In genomic region chr6:165939047-165939446, GRCh38 we compare ENCODE assay signal across 30 cellular contexts.
"Had no signal": no experiment of that assay in that cellular context is flagged by ENCODE, and none has a peak within 500 bp of the region (broad histone marks: within the 10 kb centered on the region; RNA-seq: fewer than 3 reads in every experiment).

No MANE protein-coding gene starts in this region.

- H3K27ac ChIP-seq: adrenal gland, body of pancreas, brain microvascular endothelial cell, breast epithelium, VCaP had no signal

- H3K4me3 ChIP-seq: adrenal gland, body of pancreas, breast epithelium had no signal

- H3K27me3 ChIP-seq: adrenal gland, body of pancreas, brain microvascular endothelial cell, breast epithelium had no signal

- DNase-seq: activated B cell treated with CpG ODN at 0.5 μM for 24 hours; activated CD4-positive, alpha-beta memory T cell treated with anti-CD3 and anti-CD28 coated beads for 36 hours; activated CD4-positive, alpha-beta T cell treated with anti-CD3 and anti-CD28 coated beads for 4 hours; activated CD4-positive, alpha-beta T cell treated with anti-CD3 and anti-CD28 coated beads, Interleukin-2, amount 10 ng/mL, durations not matched to agents 24 days and 14 days; activated CD4-positive, alpha-beta T cell treated with anti-CD3 and anti-CD28 coated beads, Interleukin-2, amount 50 U/mL, for 1 hour; activated CD4-positive, alpha-beta T cell treated with anti-CD3 and anti-CD28 coated beads, Interleukin-2, amount 50 U/mL, for 4 hours; activated CD4-positive, CD25-positive, alpha-beta regulatory T cell treated with anti-CD3 and anti-CD28 coated beads, Interleukin-2, amount 50 U/mL, for 72 hours; activated CD8-positive, alpha-beta memory T cell treated with anti-CD3 and anti-CD28 coated beads, Interleukin-2, amount 50 U/mL, for 4 hours; activated CD8-positive, alpha-beta T cell treated with anti-CD3 and anti-CD28 coated beads for 36 hours; activated effector memory CD4-positive, alpha-beta T cell treated with anti-CD3 and anti-CD28 coated beads, Interleukin-2, amount 50 U/mL, for 16 hours; activated gamma-delta T cell treated with Interleukin-2 at 50 U/mL for 16 hours; activated naive CD4-positive, alpha-beta T cell; activated naive CD4-positive, alpha-beta T cell treated with anti-CD3 and anti-CD28 coated beads for 36 hours; activated naive CD4-positive, alpha-beta T cell treated with anti-CD3 and anti-CD28 coated beads, Interleukin-2, amount 50 U/mL, for 16 hours; activated naive CD8-positive, alpha-beta T cell treated with anti-CD3 and anti-CD28 coated beads for 36 hours; activated T-cell treated with anti-CD3 and anti-CD28 coated beads for 4 hours; activated T-cell treated with anti-CD3 and anti-CD28 coated beads, Interleukin-2, amount 50 U/mL, for 1 hour; activated T-cell treated with anti-CD3 and anti-CD28 coated beads, Interleukin-2, amount 50 U/mL, for 4 hours; activated T-cell treated with anti-CD3 and anti-CD28 coated beads, Interleukin-2, amount 50 U/mL, for 72 hours; adrenal gland; amniotic stem cell; aorta; body of pancreas; brain microvascular endothelial cell; central memory CD4-positive, alpha-beta T cell; T-helper 1 cell; T-helper 2 cell; T-helper 9 cell had no signal

- H3K36me3 ChIP-seq: adrenal gland, brain microvascular endothelial cell, breast epithelium had no signal

- H3K4me1 ChIP-seq: adrenal gland, body of pancreas, breast epithelium had no signal

- H3K9me3 ChIP-seq: adrenal gland, body of pancreas, breast epithelium had no signal
